In genomic region chr6:83252717-83253116, GRCh38 we compare ENCODE assay signal across 1 cellular context.
TF ChIP-seq lines count a peak whose summit lies in the region.

No MANE protein-coding gene starts in this region.

TF ChIP-seq in endothelial cell of umbilical vein, 7 proteins besides CTCF, POLR2A, EP300 and RAD21:
- TF ChIP-seq FOS (IDR thresholded peaks at IDR 0.05; ENCODE audit: borderline replicate concordance, insufficient read depth, low read length) (no peak), MYC (IDR thresholded peaks at IDR 0.05; ENCODE audit: low read depth, low read length) (no peak), EZH2 (IDR thresholded peaks at IDR 0.05; ENCODE audit: borderline replicate concordance, low read depth, low read length, severe bottlenecking) (no peak), JUN (IDR thresholded peaks at IDR 0.05; ENCODE audit: borderline replicate concordance, insufficient read depth, insufficient read length, low read depth) (no peak), GATA2 (IDR thresholded peaks at IDR 0.05; ENCODE audit: insufficient read depth, insufficient read length, low read depth, low read length) (no peak), POLR2AphosphoS5 (IDR thresholded peaks at IDR 0.05; ENCODE audit: insufficient read depth, low read depth, low read length) (no peak)
- TF ChIP-seq, protein P1, sequence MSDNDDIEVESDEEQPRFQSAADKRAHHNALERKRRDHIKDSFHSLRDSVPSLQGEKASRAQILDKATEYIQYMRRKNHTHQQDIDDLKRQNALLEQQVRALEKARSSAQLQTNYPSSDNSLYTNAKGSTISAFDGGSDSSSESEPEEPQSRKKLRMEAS (IDR thresholded peaks at IDR 0.05; ENCODE audit: insufficient read depth, insufficient read length), result no peak
